2 cellular contexts compared by ENCODE assay signal in the genomic region with DNA sequence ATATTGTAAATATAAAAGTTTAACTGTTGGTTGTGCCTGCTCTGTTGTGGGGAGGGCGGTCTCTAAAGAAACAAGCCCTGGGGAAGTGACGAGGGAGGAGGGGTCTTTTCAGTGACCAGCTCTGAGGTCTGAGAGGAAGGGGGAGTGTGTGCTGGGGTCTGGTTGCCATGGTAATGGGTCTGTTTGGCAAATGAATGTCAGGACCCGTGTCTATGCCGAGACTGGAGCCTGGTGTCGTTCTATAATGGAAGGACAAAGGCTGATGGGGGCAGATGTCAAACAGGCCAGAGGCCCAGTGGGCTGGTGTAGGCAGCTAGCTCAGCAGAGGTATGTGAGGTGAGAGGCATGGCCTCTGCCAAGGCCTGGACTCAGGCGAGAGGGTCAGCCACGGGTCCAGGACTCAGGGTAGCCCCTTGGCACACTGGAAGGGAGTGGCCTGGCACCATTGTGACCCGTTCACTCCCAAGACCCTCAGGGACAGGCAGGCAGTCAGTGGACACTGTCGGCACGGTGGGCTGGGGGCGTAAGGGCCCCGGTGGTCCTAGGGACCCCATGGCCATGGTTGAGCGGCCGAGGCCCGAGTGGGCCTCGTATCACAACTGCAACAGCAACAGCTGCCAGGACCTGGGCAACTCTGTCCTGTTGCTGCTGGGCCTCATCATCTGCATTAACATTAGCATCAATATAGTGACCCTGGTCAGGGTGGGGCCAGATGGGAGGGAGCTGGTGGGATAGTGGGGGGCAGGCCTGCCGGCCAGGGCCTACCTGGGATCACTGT.
TF ChIP-seq lines count a peak whose summit lies in the region.

A gene with protein sequence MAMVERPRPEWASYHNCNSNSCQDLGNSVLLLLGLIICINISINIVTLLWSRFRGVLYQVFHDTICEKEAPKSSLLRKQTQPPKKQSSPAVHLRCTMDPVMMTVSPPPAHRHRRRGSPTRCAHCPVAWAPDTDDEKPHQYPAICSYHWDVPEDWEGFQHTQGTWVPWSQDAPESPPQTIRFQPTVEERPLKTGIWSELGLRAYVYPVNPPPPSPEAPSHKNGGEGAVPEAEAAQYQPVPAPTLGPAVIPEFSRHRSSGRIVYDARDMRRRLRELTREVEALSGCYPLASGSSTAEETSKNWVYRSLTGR (plus strand): TSS at position 492 of the 778 bp plus-strand sequence. CDS start 61 bp downstream, at position 553.

TF ChIP-seq in GM23338, 12 proteins besides CTCF, POLR2A, EP300 and RAD21 (continued from another document):
- TF ChIP-seq, protein P1, sequence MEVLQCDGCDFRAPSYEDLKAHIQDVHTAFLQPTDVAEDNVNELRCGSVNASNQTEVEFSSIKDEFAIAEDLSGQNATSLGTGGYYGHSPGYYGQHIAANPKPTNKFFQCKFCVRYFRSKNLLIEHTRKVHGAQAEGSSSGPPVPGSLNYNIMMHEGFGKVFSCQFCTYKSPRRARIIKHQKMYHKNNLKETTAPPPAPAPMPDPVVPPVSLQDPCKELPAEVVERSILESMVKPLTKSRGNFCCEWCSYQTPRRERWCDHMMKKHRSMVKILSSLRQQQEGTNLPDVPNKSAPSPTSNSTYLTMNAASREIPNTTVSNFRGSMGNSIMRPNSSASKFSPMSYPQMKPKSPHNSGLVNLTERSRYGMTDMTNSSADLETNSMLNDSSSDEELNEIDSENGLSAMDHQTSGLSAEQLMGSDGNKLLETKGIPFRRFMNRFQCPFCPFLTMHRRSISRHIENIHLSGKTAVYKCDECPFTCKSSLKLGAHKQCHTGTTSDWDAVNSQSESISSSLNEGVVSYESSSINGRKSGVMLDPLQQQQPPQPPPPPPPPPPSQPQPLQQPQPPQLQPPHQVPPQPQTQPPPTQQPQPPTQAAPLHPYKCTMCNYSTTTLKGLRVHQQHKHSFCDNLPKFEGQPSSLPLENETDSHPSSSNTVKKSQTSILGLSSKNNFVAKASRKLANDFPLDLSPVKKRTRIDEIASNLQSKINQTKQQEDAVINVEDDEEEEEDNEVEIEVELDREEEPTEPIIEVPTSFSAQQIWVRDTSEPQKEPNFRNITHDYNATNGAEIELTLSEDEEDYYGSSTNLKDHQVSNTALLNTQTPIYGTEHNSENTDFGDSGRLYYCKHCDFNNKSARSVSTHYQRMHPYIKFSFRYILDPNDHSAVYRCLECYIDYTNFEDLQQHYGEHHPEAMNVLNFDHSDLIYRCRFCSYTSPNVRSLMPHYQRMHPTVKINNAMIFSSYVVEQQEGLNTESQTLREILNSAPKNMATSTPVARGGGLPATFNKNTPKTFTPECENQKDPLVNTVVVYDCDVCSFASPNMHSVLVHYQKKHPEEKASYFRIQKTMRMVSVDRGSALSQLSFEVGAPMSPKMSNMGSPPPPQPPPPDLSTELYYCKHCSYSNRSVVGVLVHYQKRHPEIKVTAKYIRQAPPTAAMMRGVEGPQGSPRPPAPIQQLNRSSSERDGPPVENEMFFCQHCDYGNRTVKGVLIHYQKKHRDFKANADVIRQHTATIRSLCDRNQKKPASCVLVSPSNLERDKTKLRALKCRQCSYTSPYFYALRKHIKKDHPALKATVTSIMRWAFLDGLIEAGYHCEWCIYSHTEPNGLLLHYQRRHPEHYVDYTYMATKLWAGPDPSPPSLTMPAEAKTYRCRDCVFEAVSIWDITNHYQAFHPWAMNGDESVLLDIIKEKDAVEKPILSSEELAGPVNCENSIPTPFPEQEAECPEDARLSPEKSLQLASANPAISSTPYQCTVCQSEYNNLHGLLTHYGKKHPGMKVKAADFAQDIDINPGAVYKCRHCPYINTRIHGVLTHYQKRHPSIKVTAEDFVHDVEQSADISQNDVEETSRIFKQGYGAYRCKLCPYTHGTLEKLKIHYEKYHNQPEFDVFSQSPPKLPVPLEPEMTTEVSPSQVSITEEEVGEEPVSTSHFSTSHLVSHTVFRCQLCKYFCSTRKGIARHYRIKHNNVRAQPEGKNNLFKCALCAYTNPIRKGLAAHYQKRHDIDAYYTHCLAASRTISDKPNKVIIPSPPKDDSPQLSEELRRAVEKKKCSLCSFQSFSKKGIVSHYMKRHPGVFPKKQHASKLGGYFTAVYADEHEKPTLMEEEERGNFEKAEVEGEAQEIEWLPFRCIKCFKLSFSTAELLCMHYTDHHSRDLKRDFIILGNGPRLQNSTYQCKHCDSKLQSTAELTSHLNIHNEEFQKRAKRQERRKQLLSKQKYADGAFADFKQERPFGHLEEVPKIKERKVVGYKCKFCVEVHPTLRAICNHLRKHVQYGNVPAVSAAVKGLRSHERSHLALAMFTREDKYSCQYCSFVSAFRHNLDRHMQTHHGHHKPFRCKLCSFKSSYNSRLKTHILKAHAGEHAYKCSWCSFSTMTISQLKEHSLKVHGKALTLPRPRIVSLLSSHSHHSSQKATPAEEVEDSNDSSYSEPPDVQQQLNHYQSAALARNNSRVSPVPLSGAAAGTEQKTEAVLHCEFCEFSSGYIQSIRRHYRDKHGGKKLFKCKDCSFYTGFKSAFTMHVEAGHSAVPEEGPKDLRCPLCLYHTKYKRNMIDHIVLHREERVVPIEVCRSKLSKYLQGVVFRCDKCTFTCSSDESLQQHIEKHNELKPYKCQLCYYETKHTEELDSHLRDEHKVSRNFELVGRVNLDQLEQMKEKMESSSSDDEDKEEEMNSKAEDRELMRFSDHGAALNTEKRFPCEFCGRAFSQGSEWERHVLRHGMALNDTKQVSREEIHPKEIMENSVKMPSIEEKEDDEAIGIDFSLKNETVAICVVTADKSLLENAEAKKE (CRISPR knock-in tag; IDR thresholded peaks at IDR 0.05): no peak
- TF ChIP-seq, protein P2, sequence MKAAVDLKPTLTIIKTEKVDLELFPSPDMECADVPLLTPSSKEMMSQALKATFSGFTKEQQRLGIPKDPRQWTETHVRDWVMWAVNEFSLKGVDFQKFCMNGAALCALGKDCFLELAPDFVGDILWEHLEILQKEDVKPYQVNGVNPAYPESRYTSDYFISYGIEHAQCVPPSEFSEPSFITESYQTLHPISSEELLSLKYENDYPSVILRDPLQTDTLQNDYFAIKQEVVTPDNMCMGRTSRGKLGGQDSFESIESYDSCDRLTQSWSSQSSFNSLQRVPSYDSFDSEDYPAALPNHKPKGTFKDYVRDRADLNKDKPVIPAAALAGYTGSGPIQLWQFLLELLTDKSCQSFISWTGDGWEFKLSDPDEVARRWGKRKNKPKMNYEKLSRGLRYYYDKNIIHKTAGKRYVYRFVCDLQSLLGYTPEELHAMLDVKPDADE (IDR thresholded peaks at IDR 0.05): no peak
- TF ChIP-seq EZH2phosphoT487 (IDR thresholded peaks at IDR 0.05; ENCODE audit: unreplicated experiment) (no peak), EZH2 (IDR thresholded peaks at IDR 0.05; ENCODE audit: low read depth, unreplicated experiment) (no peak)
- TF ChIP-seq, protein P3, sequence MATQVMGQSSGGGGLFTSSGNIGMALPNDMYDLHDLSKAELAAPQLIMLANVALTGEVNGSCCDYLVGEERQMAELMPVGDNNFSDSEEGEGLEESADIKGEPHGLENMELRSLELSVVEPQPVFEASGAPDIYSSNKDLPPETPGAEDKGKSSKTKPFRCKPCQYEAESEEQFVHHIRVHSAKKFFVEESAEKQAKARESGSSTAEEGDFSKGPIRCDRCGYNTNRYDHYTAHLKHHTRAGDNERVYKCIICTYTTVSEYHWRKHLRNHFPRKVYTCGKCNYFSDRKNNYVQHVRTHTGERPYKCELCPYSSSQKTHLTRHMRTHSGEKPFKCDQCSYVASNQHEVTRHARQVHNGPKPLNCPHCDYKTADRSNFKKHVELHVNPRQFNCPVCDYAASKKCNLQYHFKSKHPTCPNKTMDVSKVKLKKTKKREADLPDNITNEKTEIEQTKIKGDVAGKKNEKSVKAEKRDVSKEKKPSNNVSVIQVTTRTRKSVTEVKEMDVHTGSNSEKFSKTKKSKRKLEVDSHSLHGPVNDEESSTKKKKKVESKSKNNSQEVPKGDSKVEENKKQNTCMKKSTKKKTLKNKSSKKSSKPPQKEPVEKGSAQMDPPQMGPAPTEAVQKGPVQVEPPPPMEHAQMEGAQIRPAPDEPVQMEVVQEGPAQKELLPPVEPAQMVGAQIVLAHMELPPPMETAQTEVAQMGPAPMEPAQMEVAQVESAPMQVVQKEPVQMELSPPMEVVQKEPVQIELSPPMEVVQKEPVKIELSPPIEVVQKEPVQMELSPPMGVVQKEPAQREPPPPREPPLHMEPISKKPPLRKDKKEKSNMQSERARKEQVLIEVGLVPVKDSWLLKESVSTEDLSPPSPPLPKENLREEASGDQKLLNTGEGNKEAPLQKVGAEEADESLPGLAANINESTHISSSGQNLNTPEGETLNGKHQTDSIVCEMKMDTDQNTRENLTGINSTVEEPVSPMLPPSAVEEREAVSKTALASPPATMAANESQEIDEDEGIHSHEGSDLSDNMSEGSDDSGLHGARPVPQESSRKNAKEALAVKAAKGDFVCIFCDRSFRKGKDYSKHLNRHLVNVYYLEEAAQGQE (IDR thresholded peaks at IDR 0.05; ENCODE audit: unreplicated experiment): no peak

TF ChIP-seq in SK-N-SH treated with all-trans-retinoic acid at 6 μM for 48 hours, 23 proteins besides CTCF, POLR2A, EP300 and RAD21 (continued from another document):
- TF ChIP-seq, protein P4, sequence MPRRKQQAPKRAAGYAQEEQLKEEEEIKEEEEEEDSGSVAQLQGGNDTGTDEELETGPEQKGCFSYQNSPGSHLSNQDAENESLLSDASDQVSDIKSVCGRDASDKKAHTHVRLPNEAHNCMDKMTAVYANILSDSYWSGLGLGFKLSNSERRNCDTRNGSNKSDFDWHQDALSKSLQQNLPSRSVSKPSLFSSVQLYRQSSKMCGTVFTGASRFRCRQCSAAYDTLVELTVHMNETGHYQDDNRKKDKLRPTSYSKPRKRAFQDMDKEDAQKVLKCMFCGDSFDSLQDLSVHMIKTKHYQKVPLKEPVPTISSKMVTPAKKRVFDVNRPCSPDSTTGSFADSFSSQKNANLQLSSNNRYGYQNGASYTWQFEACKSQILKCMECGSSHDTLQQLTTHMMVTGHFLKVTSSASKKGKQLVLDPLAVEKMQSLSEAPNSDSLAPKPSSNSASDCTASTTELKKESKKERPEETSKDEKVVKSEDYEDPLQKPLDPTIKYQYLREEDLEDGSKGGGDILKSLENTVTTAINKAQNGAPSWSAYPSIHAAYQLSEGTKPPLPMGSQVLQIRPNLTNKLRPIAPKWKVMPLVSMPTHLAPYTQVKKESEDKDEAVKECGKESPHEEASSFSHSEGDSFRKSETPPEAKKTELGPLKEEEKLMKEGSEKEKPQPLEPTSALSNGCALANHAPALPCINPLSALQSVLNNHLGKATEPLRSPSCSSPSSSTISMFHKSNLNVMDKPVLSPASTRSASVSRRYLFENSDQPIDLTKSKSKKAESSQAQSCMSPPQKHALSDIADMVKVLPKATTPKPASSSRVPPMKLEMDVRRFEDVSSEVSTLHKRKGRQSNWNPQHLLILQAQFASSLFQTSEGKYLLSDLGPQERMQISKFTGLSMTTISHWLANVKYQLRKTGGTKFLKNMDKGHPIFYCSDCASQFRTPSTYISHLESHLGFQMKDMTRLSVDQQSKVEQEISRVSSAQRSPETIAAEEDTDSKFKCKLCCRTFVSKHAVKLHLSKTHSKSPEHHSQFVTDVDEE (CRISPR knock-in tag; IDR thresholded peaks at IDR 0.05): no peak
- TF ChIP-seq ISL1 (CRISPR knock-in tag; IDR thresholded peaks at IDR 0.05) (no peak), OSR1 (CRISPR knock-in tag; IDR thresholded peaks at IDR 0.05) (no peak), TOX (CRISPR knock-in tag; IDR thresholded peaks at IDR 0.05; ENCODE audit: borderline replicate concordance) (no peak), ZNF565 (CRISPR knock-in tag; conservative IDR thresholded peaks at IDR 0.05; ENCODE audit: low read depth) (no peak), TCF4 (CRISPR knock-in tag; IDR thresholded peaks at IDR 0.05; ENCODE audit: borderline replicate concordance) (no peak)
- TF ChIP-seq, protein P5, sequence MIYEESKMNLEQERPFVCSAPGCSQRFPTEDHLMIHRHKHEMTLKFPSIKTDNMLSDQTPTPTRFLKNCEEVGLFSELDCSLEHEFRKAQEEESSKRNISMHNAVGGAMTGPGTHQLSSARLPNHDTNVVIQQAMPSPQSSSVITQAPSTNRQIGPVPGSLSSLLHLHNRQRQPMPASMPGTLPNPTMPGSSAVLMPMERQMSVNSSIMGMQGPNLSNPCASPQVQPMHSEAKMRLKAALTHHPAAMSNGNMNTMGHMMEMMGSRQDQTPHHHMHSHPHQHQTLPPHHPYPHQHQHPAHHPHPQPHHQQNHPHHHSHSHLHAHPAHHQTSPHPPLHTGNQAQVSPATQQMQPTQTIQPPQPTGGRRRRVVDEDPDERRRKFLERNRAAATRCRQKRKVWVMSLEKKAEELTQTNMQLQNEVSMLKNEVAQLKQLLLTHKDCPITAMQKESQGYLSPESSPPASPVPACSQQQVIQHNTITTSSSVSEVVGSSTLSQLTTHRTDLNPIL (CRISPR knock-in tag; IDR thresholded peaks at IDR 0.05; ENCODE audit: low read depth): no peak
TF ChIP-seq in SK-N-SH treated with all-trans-retinoic acid at 6 μM for 48 hours: peak in this region for 0.
